Comparison of ENCODE assay signal across 1 cellular context in genomic region chr2:111708478-111708877, GRCh38.
TF ChIP-seq lines count a peak whose summit lies in the region.

No MANE protein-coding gene starts in this region.

TF ChIP-seq in HepG2, 621 proteins besides CTCF, POLR2A, EP300 and RAD21 (continued from another document):
- TF ChIP-seq ZNF280B (CRISPR knock-in tag; IDR thresholded peaks at IDR 0.05; ENCODE audit: borderline replicate concordance) = no peak
- no peak for TF ChIP-seq ZNF766 (CRISPR knock-in tag; IDR thresholded peaks at IDR 0.05; ENCODE audit: borderline replicate concordance)
- no peak for TF ChIP-seq NPAS2 (CRISPR knock-in tag; IDR thresholded peaks at IDR 0.05; ENCODE audit: borderline replicate concordance)
- no peak for TF ChIP-seq ETS1 (CRISPR knock-in tag; IDR thresholded peaks at IDR 0.05)
- no peak for TF ChIP-seq KLF9 (CRISPR knock-in tag; IDR thresholded peaks at IDR 0.05; ENCODE audit: low read depth)
- TF ChIP-seq CHD2 (IDR thresholded peaks at IDR 0.05; ENCODE audit: low read depth, low read length) = no peak
- no peak for TF ChIP-seq ZMYM4 (CRISPR knock-in tag; IDR thresholded peaks at IDR 0.05)
